In the genomic region with DNA sequence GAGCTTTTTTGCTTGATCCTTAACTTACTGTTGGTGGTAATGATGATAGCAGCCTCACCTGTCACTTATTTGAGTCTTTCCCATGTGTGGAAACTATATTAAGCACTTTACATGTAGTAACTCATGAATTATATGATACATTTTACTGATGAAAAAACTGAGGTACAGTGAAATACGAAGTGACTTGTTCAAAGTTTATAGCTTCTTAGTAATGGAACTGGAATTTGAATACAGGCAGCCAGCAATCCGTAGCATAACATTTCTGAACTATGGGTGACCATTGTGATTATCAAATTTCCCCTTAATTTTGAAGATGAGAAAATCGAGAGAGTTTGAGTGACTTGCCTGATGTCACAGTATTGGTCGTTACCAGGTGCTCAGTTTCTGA, we compare ENCODE assay signal across 24 cellular contexts. TPM values are rescaled to one million over a fixed set of nuclear protein-coding genes. Genes with fewer than 3 reads are reported as not detected.
A peak's percentile ranks its signal among the peaks of the same experiment; 100 is the strongest.
DNase-seq lines count a peak whose midpoint lies in the region; TF ChIP-seq lines count a peak whose summit lies in the region.
"Had no signal": no experiment of that assay in that cellular context is flagged by ENCODE, and none has a peak within 500 bp of the region (broad histone marks: within the 10 kb centered on the region; RNA-seq: fewer than 3 reads in every experiment).

No MANE protein-coding gene starts in this region.

- no peak for DNase-seq in right atrium auricular region (ENCODE audit: low spot score)
- DNase-seq in cardiac septum (ENCODE audit: low spot score) = no peak
- DNase-seq in breast epithelium (ENCODE audit: low spot score in 2 of 2) = no peak
- no peak for DNase-seq in sigmoid colon
- DNase-seq in islet precursor cell = no peak
- no peak for DNase-seq in T-helper 2 cell treated with Interferon-gamma antibody and Interleukin-4, amounts not matched to agents 5 μg/mL and 100 μg/mL, for 36 hours (ENCODE audit: low spot score)
- no peak for DNase-seq in DMS79 treated with DMSO at 0.1 percent for 48 hours (lab: John Stamatoyannopoulos, UW)
- DNase-seq in SK-N-SH = no peak
- DNase-seq: BE2C; DMS53; H9; MM.1S; NCI-H1092; NCI-H1436; NCI-H1930; NCI-H510A; NCI-H748 treated with DMSO at 0.1 percent for 48 hours; NK-92 treated with Interleukin-12 subunit alpha and Interleukin-12 subunit beta, amount 100 ng/mL, for 24 hours; Peyer's patch had no signal

- 89 to 94% methylated on average over 4 of the region's 4 CpGs for WGBS in sigmoid colon, 2 donors
- WGBS in SK-N-SH (ENCODE audit: low lambda C conversion rate) = 82% methylated on average over 4 of the region's 4 CpGs

- peaks cover 9% of the 10 kb centered on the region for H3F3A ChIP-seq in SK-N-SH (replicated peaks; ENCODE audit: insufficient read depth)

- H3K9me2 ChIP-seq in SK-N-SH = no peaks in the 10 kb centered on the region

- H3K9me3 Mint-ChIP-seq in T-helper 2 cell treated with Interferon-gamma antibody and Interleukin-4, amounts not matched to agents 5 μg/mL and 100 μg/mL, for 36 hours = no peaks in the 10 kb centered on the region
- H3K9me3 Mint-ChIP-seq: H9 had no signal

- H3K27ac ChIP-seq in right atrium auricular region (peak overlapping the region; percentile 20 to 40), breast epithelium (peak overlapping the region; percentile 1 to 56), sigmoid colon (peak overlapping the region; percentile 1 to 62 (median 46)), SK-N-SH (ENCODE audit: low read depth in 2 of 2, low read length in 1 of 2) (no peak overlapping the region)
- H3K27ac ChIP-seq: A549, GM23248, HL-60, Peyer's patch, SJSA1 had no signal

- no peaks in the 10 kb centered on the region for H3K36me3 Mint-ChIP-seq in T-helper 2 cell treated with Interferon-gamma antibody and Interleukin-4, amounts not matched to agents 5 μg/mL and 100 μg/mL, for 36 hours (ENCODE audit: low read depth)

- no peaks in the 10 kb centered on the region for H3K27me3 ChIP-seq in right atrium auricular region
- H3K27me3 ChIP-seq in breast epithelium = no peaks in the 10 kb centered on the region
- H3K27me3 ChIP-seq in sigmoid colon = no peaks in the 10 kb centered on the region
- H3K27me3 ChIP-seq in SK-N-SH (ENCODE audit: insufficient read depth) = no peaks in the 10 kb centered on the region
- H3K27me3 ChIP-seq: BE2C, Peyer's patch, SJSA1 had no signal

- CTCF ChIA-PET in SK-N-SH (lab: Yijun Ruan, JAX) = no interaction called here

- H3K4me2 ChIP-seq in SK-N-SH = no peak overlapping the region
- H3K4me2 ChIP-seq: A549 had no signal

- no peak overlapping the region for H3K9ac ChIP-seq in SK-N-SH
- H3K9ac ChIP-seq: GM23248 had no signal

- H4K20me1 ChIP-seq in SK-N-SH (ENCODE audit: insufficient read depth) = peaks cover 6% of the 10 kb centered on the region; the same call in 1 of the 2 replicates

- POLR2A ChIA-PET in SK-N-SH (lab: Yijun Ruan, JAX) = no interaction called here

- TF ChIP-seq CTCF in right atrium auricular region (IDR thresholded peaks at IDR 0.05) (no peak), breast epithelium (IDR thresholded peaks at IDR 0.05) (no peak), sigmoid colon (IDR thresholded peaks at IDR 0.05) (no peak), SK-N-SH (IDR thresholded peaks at IDR 0.05) (no peak)

- intact Hi-C loops in cardiac septum (cut with DNase I) = no loop called here
- intact Hi-C loops in breast epithelium (cut with DNase I; ENCODE audit: low total_unique reads) = no loop called here
- intact Hi-C loops in sigmoid colon (cut with DNase I) = no loop called here

- H3K4me3 Mint-ChIP-seq in T-helper 2 cell treated with Interferon-gamma antibody and Interleukin-4, amounts not matched to agents 5 μg/mL and 100 μg/mL, for 36 hours = no peak overlapping the region
- H3K4me3 Mint-ChIP-seq: H9 had no signal

- H2AFZ ChIP-seq in SK-N-SH (ENCODE audit: low read depth) = no peak overlapping the region
- H2AFZ ChIP-seq: GM23248 had no signal

- peaks cover 2% of the 10 kb centered on the region for H3K4me1 Mint-ChIP-seq in T-helper 2 cell treated with Interferon-gamma antibody and Interleukin-4, amounts not matched to agents 5 μg/mL and 100 μg/mL, for 36 hours (ENCODE audit: low read depth)
- H3K4me1 Mint-ChIP-seq: H9 had no signal

- peaks cover 56% of the 10 kb centered on the region for H3K79me2 ChIP-seq in SK-N-SH (ENCODE audit: insufficient read depth)

- no peak for TF ChIP-seq RAD21 in SK-N-SH (IDR thresholded peaks at IDR 0.05; ENCODE audit: low read length)

- H3K4me3 ChIP-seq in right atrium auricular region = no peak overlapping the region
- H3K4me3 ChIP-seq in breast epithelium = no peak overlapping the region
- H3K4me3 ChIP-seq in sigmoid colon = no peak overlapping the region
- no peak overlapping the region for H3K4me3 ChIP-seq in SK-N-SH (ENCODE audit: low read depth in 2 of 2, low read length in 1 of 2)
- H3K4me3 ChIP-seq: A549, GM23248, K562, Peyer's patch, SJSA1 had no signal

- H3K9me3 ChIP-seq in right atrium auricular region (no peaks in the 10 kb centered on the region), breast epithelium (no peaks in the 10 kb centered on the region), sigmoid colon (no peaks in the 10 kb centered on the region), SK-N-SH (no peaks in the 10 kb centered on the region)
- H3K9me3 ChIP-seq: A549, BE2C, Peyer's patch, SJSA1 had no signal

- H3K27ac Mint-ChIP-seq in T-helper 2 cell treated with Interferon-gamma antibody and Interleukin-4, amounts not matched to agents 5 μg/mL and 100 μg/mL, for 36 hours = no peak overlapping the region

- no peak for TF ChIP-seq EP300 in sigmoid colon (IDR thresholded peaks at IDR 0.05)
- TF ChIP-seq EP300 in SK-N-SH (IDR thresholded peaks at IDR 0.05; ENCODE audit: borderline replicate concordance in 1 of 2, low read depth in 1 of 2, low read length in 1 of 2) = no peak

- no peaks in the 10 kb centered on the region for H3K27me3 Mint-ChIP-seq in T-helper 2 cell treated with Interferon-gamma antibody and Interleukin-4, amounts not matched to agents 5 μg/mL and 100 μg/mL, for 36 hours (ENCODE audit: low read depth)

- H3K36me3 ChIP-seq in right atrium auricular region = no peaks in the 10 kb centered on the region
- H3K36me3 ChIP-seq in breast epithelium = no peaks in the 10 kb centered on the region
- no peaks in the 10 kb centered on the region for H3K36me3 ChIP-seq in sigmoid colon
- H3K36me3 ChIP-seq in SK-N-SH (replicated peaks in 1 of 2; ENCODE audit: control insufficient read depth in 1 of 2, insufficient read depth in 2 of 2, low read length in 1 of 2) = peaks cover 4 to 15% of the 10 kb centered on the region in 2 experiments
- H3K36me3 ChIP-seq: BE2C, Peyer's patch, SJSA1 had no signal

- H3K4me1 ChIP-seq in right atrium auricular region (peaks cover 0 to 12% of the 10 kb centered on the region in 2 donors), breast epithelium (peaks cover 0 to 10% of the 10 kb centered on the region in 2 donors), sigmoid colon (peaks cover 0 to 35% (median 24%) of the 10 kb centered on the region in 4 donors), SK-N-SH (ENCODE audit: control insufficient read depth in 1 of 2, insufficient read depth in 2 of 2, low read depth in 1 of 2, low read length in 1 of 2) (peaks cover 0 to 17% of the 10 kb centered on the region in 2 experiments; a peak in 2 of 4 replicates)
- H3K4me1 ChIP-seq: Peyer's patch, SJSA1 had no signal

- TF ChIP-seq POLR2A in breast epithelium (IDR thresholded peaks at IDR 0.05) (no peak), sigmoid colon (IDR thresholded peaks at IDR 0.05) (no peak)

TF ChIP-seq in SK-N-SH, 30 proteins besides CTCF, POLR2A, EP300 and RAD21 (continues in another document):
- TF ChIP-seq NFIC (IDR thresholded peaks at IDR 0.05; ENCODE audit: borderline replicate concordance) (no peak), RFX5 (IDR thresholded peaks at IDR 0.05; ENCODE audit: low read length) (no peak), FOXM1 (IDR thresholded peaks at IDR 0.05; ENCODE audit: low read depth) (no peak), TAF1 (IDR thresholded peaks at IDR 0.05; ENCODE audit: borderline replicate concordance, low read depth, low read length) (no peak)
- TF ChIP-seq, protein P1, sequence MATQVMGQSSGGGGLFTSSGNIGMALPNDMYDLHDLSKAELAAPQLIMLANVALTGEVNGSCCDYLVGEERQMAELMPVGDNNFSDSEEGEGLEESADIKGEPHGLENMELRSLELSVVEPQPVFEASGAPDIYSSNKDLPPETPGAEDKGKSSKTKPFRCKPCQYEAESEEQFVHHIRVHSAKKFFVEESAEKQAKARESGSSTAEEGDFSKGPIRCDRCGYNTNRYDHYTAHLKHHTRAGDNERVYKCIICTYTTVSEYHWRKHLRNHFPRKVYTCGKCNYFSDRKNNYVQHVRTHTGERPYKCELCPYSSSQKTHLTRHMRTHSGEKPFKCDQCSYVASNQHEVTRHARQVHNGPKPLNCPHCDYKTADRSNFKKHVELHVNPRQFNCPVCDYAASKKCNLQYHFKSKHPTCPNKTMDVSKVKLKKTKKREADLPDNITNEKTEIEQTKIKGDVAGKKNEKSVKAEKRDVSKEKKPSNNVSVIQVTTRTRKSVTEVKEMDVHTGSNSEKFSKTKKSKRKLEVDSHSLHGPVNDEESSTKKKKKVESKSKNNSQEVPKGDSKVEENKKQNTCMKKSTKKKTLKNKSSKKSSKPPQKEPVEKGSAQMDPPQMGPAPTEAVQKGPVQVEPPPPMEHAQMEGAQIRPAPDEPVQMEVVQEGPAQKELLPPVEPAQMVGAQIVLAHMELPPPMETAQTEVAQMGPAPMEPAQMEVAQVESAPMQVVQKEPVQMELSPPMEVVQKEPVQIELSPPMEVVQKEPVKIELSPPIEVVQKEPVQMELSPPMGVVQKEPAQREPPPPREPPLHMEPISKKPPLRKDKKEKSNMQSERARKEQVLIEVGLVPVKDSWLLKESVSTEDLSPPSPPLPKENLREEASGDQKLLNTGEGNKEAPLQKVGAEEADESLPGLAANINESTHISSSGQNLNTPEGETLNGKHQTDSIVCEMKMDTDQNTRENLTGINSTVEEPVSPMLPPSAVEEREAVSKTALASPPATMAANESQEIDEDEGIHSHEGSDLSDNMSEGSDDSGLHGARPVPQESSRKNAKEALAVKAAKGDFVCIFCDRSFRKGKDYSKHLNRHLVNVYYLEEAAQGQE (IDR thresholded peaks at IDR 0.05; ENCODE audit: low read depth, low read length) = no peak

RNA-seq across cellular contexts. Expression of a gene that starts 17.3 kb away (rescaled TPM):
- total RNA-seq in right atrium auricular region (10 to 100 TPM; 21.0 to 39.3 TPM), cardiac septum (29.1 TPM), breast epithelium (10 to 100 TPM; 31.2 to 52.0 (median 31.8) TPM), sigmoid colon (10 to 100 TPM; 31.0 to 45.3 (median 37.7) TPM)
- polyA plus RNA-seq in sigmoid colon (1 to 10 TPM; 3.9 to 7.9 (median 7.2) TPM), SK-N-SH (2012; rRNA removed) (11.5 and 18.2 TPM in 2 replicates)
- polyA plus RNA-seq in SK-N-SH (2012; cell fraction: cytosol; rRNA removed) = 17.2 and 20.0 TPM in 2 replicates
- 4.5 and 9.9 TPM in 2 replicates for polyA plus RNA-seq in SK-N-SH (2012; cell fraction: nucleus; rRNA removed)

Comparison
In these comparisons a context has a peak if more than half of its experiments do, and no peak if none do; other contexts are left out.
1. H3K27ac ChIP-seq: peak in right atrium auricular region (2 of 2), breast epithelium (2 of 2) and sigmoid colon (4 of 4); none in SK-N-SH (0 of 2).